In genomic region chr6:30102701-30103629, GRCh38 we compare ENCODE assay signal across 1 cellular context.
A peak's percentile ranks its signal among the peaks of the same experiment; 100 is the strongest.
TF ChIP-seq lines count a peak whose summit lies in the region.

No MANE protein-coding gene starts in this region.

TF ChIP-seq in HepG2, 621 proteins besides CTCF, POLR2A, EP300 and RAD21 (continues in another document):
- peak; percentile 78 for TF ChIP-seq ZBED4 (CRISPR knock-in tag; IDR thresholded peaks at IDR 0.05; ENCODE audit: borderline replicate concordance)
- no peak for TF ChIP-seq ZNF18 (CRISPR knock-in tag; IDR thresholded peaks at IDR 0.05; ENCODE audit: insufficient replicate concordance)
- no peak for TF ChIP-seq RBM39 (IDR thresholded peaks at IDR 0.05; ENCODE audit: low read depth, low read length, poor library complexity, severe bottlenecking)
- TF ChIP-seq ZNF781 (CRISPR knock-in tag; IDR thresholded peaks at IDR 0.05; ENCODE audit: borderline replicate concordance, not compliant biosample characterization) = peak; percentile 90
- peak; percentile 77 for TF ChIP-seq PITX1 (CRISPR knock-in tag; IDR thresholded peaks at IDR 0.05)
- TF ChIP-seq PREB (CRISPR knock-in tag; IDR thresholded peaks at IDR 0.05) = no peak
- TF ChIP-seq SP140L (CRISPR knock-in tag; IDR thresholded peaks at IDR 0.05; ENCODE audit: borderline replicate concordance) = no peak; the same call in 1 of the 2 replicates
- no peak for TF ChIP-seq HCFC1 (IDR thresholded peaks at IDR 0.05; ENCODE audit: low read depth, low read length)
- TF ChIP-seq DR1 (CRISPR knock-in tag; IDR thresholded peaks at IDR 0.05) = no peak
- 0 out of 2 replicates have a peak, but pooled peaks have one; percentile 53 for TF ChIP-seq MZF1 (CRISPR knock-in tag; IDR thresholded peaks at IDR 0.05; ENCODE audit: borderline replicate concordance)
- no peak; the same call in 1 of the 2 replicates for TF ChIP-seq CSRNP1 (CRISPR knock-in tag; IDR thresholded peaks at IDR 0.05)
- no peak for TF ChIP-seq NFIC (IDR thresholded peaks at IDR 0.05; ENCODE audit: low read length)
- TF ChIP-seq FOXK2 (IDR thresholded peaks at IDR 0.05) = peak; percentile 57; the same call in 1 of the 2 replicates
- no peak for TF ChIP-seq ZSCAN12 (CRISPR knock-in tag; IDR thresholded peaks at IDR 0.05)
- peak; percentile 34; the same call in 1 of the 2 replicates for TF ChIP-seq CAMTA2 (CRISPR knock-in tag; IDR thresholded peaks at IDR 0.05; ENCODE audit: borderline replicate concordance)
- TF ChIP-seq WIZ (CRISPR knock-in tag; IDR thresholded peaks at IDR 0.05) = no peak
- TF ChIP-seq JDP2 (CRISPR knock-in tag; IDR thresholded peaks at IDR 0.05; ENCODE audit: borderline replicate concordance) = no peak
- TF ChIP-seq ZNF510 (CRISPR knock-in tag; IDR thresholded peaks at IDR 0.05; ENCODE audit: low read depth) = 0 out of 2 replicates have a peak, but pooled peaks have one; percentile 6
- TF ChIP-seq STAG1 (CRISPR knock-in tag; IDR thresholded peaks at IDR 0.05) = peak; percentile 91
- no peak for TF ChIP-seq U2AF2 (IDR thresholded peaks at IDR 0.05; ENCODE audit: low read depth, low read length)
- TF ChIP-seq EED (CRISPR knock-in tag; IDR thresholded peaks at IDR 0.05) = no peak
- TF ChIP-seq ZBTB14 (CRISPR knock-in tag; IDR thresholded peaks at IDR 0.05) = no peak
- peak in 1 of 2 experiments; percentile 66; a peak in 2 of 4 replicates for TF ChIP-seq KLF16 (CRISPR knock-in tag; IDR thresholded peaks at IDR 0.05)
- TF ChIP-seq KDM3A (CRISPR knock-in tag; IDR thresholded peaks at IDR 0.05; ENCODE audit: low read depth) = peak; percentile 53; the same call in 1 of the 2 replicates
- TF ChIP-seq ZSCAN21 (CRISPR knock-in tag; IDR thresholded peaks at IDR 0.05; ENCODE audit: borderline replicate concordance) = no peak
- 0 out of 2 replicates have a peak, but pooled peaks have one; percentile 54 for TF ChIP-seq SAFB2 (CRISPR knock-in tag; IDR thresholded peaks at IDR 0.05; ENCODE audit: borderline replicate concordance, low read depth)
- TF ChIP-seq NR2C2 (CRISPR knock-in tag; IDR thresholded peaks at IDR 0.05; ENCODE audit: borderline replicate concordance) = peak; percentile 31; the same call in 1 of the 2 replicates
- TF ChIP-seq ZNF670 (CRISPR knock-in tag; IDR thresholded peaks at IDR 0.05; ENCODE audit: borderline replicate concordance) = no peak; the same call in 1 of the 2 replicates
- TF ChIP-seq ATF2 (CRISPR knock-in tag; IDR thresholded peaks at IDR 0.05) = no peak
- TF ChIP-seq ZNF777 (CRISPR knock-in tag; IDR thresholded peaks at IDR 0.05) = no peak; the same call in 1 of the 2 replicates
- no peak for TF ChIP-seq ZNF282 (IDR thresholded peaks at IDR 0.05; ENCODE audit: partially characterized antibody)
- TF ChIP-seq MXI1 (IDR thresholded peaks at IDR 0.05; ENCODE audit: borderline replicate concordance, low read depth, low read length) = peak; percentile 64; the same call in 1 of the 3 replicates
- TF ChIP-seq GZF1 (CRISPR knock-in tag; IDR thresholded peaks at IDR 0.05) = peak; percentile 64
- no peak for TF ChIP-seq MAFK (conservative IDR thresholded peaks at IDR 0.05 in 1 of 2, IDR thresholded peaks at IDR 0.05 in 1 of 2; ENCODE audit: low read length in 2 of 2)
- no peak for TF ChIP-seq RBAK (CRISPR knock-in tag; IDR thresholded peaks at IDR 0.05)
- TF ChIP-seq TSC22D2 (CRISPR knock-in tag; IDR thresholded peaks at IDR 0.05; ENCODE audit: borderline replicate concordance) = peak; percentile 48; the same call in 1 of the 2 replicates
- no peak for TF ChIP-seq PCBP2 (optimal IDR thresholded peaks at IDR 0.05; ENCODE audit: low read depth, low read length, poor library complexity, severe bottlenecking)
- TF ChIP-seq ZC3H4 (CRISPR knock-in tag; IDR thresholded peaks at IDR 0.05; ENCODE audit: borderline replicate concordance) = no peak
- no peak for TF ChIP-seq ZKSCAN1 (IDR thresholded peaks at IDR 0.05; ENCODE audit: low read length)
- peak; percentile 57 for TF ChIP-seq UBTF (CRISPR knock-in tag; IDR thresholded peaks at IDR 0.05)
- TF ChIP-seq ESRRA (CRISPR knock-in tag; IDR thresholded peaks at IDR 0.05; ENCODE audit: low read depth) = no peak
- TF ChIP-seq HNF1A (IDR thresholded peaks at IDR 0.05; ENCODE audit: low read depth) = no peak
- TF ChIP-seq HNF1A (CRISPR knock-in tag; IDR thresholded peaks at IDR 0.05; ENCODE audit: borderline replicate concordance) = no peak
- TF ChIP-seq ZNF891 (CRISPR knock-in tag; IDR thresholded peaks at IDR 0.05) = peak; percentile 70; the same call in 1 of the 2 replicates
- TF ChIP-seq NFE2 (CRISPR knock-in tag; IDR thresholded peaks at IDR 0.05) = no peak
- peak; percentile 57; the same call in 1 of the 2 replicates for TF ChIP-seq HOXA3 (CRISPR knock-in tag; IDR thresholded peaks at IDR 0.05)
- TF ChIP-seq ZNF749 (CRISPR knock-in tag; IDR thresholded peaks at IDR 0.05; ENCODE audit: borderline replicate concordance) = no peak
- TF ChIP-seq ZBTB3 (CRISPR knock-in tag; IDR thresholded peaks at IDR 0.05; ENCODE audit: borderline replicate concordance, low read depth) = no peak
- TF ChIP-seq ASH2L (IDR thresholded peaks at IDR 0.05; ENCODE audit: insufficient read length, low read depth, low read length) = no peak
- no peak for TF ChIP-seq SP1 (IDR thresholded peaks at IDR 0.05)
- no peak for TF ChIP-seq SP1 (CRISPR knock-in tag; IDR thresholded peaks at IDR 0.05)
